ENCODE assay signal across 11 cellular contexts in the genomic region with DNA sequence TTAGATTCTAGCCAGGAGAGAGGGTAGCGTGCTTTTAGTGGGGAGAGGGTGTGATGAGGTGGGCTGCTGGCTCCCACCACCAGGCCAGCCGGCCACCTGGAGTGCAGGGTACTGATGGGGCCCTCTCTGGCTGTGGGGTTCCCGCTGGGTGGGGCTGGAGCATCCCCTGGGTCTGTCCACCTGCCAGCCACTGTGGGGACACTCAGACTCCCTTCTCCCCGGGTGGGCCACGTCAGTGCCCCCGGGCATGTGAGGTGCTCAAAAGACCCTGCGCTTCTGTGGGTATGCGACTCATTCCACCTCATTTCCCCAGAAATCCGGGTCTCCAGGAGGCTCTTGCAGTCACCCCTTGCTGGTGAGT. TPM values are rescaled to one million over a fixed set of nuclear protein-coding genes. Genes with fewer than 3 reads are reported as not detected.
"Had no signal": no experiment of that assay in that cellular context is flagged by ENCODE, and none has a peak within 500 bp of the region (broad histone marks: within the 10 kb centered on the region; RNA-seq: fewer than 3 reads in every experiment).

No MANE protein-coding gene starts in this region.

- H3K9me3 Mint-ChIP-seq: activated naive CD4-positive, alpha-beta T cell treated with anti-CD3 and anti-CD28 coated beads, Interleukin-2, amount 50 U/mL, for 72 hours; activated T-helper 1 cell treated with anti-CD3 and anti-CD28 coated beads, Interleukin-12 subunit alpha, Interleukin-12 subunit beta, Interleukin-2, Interleukin-4 antibody, amounts not matched to agents 30 ng/mL and 10 ng/mL and 1 ng/mL, durations not matched to agents 14 hours and 24 hours and 36 hours; stimulated activated naive B cell treated with anti-CD40 and anti-IgM and Interleukin-4, amounts not matched to agents 10 μg/mL and 1 μg/mL and 100 μg/mL, for 72 hours had no signal

- H3K4me3 ChIP-seq: cardiac muscle cell, esophagus squamous epithelium, pancreas, sigmoid colon, tibial artery, vagina had no signal

- H3K27ac ChIP-seq: cardiac muscle cell, esophagus squamous epithelium, pancreas, sigmoid colon, tibial artery, vagina had no signal

- H3K4me1 ChIP-seq: pancreas had no signal

- H3K9me3 ChIP-seq: esophagus squamous epithelium, pancreas, sigmoid colon, tibial artery, vagina had no signal

- H3K36me3 Mint-ChIP-seq: activated naive CD4-positive, alpha-beta T cell treated with anti-CD3 and anti-CD28 coated beads, Interleukin-2, amount 50 U/mL, for 72 hours; naive thymus-derived CD4-positive, alpha-beta T cell had no signal

- DNase-seq: esophagus squamous epithelium had no signal

- H3K27me3 ChIP-seq: cardiac muscle cell, pancreas, sigmoid colon, vagina had no signal

- H3K36me3 ChIP-seq: cardiac muscle cell, esophagus squamous epithelium, pancreas, vagina had no signal

- H3K4me3 Mint-ChIP-seq: activated T-helper 1 cell treated with anti-CD3 and anti-CD28 coated beads, Interleukin-12 subunit alpha, Interleukin-12 subunit beta, Interleukin-2, Interleukin-4 antibody, amounts not matched to agents 30 ng/mL and 10 ng/mL and 1 ng/mL, durations not matched to agents 14 hours and 24 hours and 36 hours; naive thymus-derived CD4-positive, alpha-beta T cell; stimulated activated naive B cell treated with anti-CD40 and anti-IgM and Interleukin-4, amounts not matched to agents 10 μg/mL and 1 μg/mL and 100 μg/mL, for 72 hours had no signal

- H3K27ac Mint-ChIP-seq: activated naive CD4-positive, alpha-beta T cell treated with anti-CD3 and anti-CD28 coated beads, Interleukin-2, amount 50 U/mL, for 72 hours; activated T-helper 1 cell treated with anti-CD3 and anti-CD28 coated beads, Interleukin-12 subunit alpha, Interleukin-12 subunit beta, Interleukin-2, Interleukin-4 antibody, amounts not matched to agents 30 ng/mL and 10 ng/mL and 1 ng/mL, durations not matched to agents 14 hours and 24 hours and 36 hours; stimulated activated naive B cell treated with anti-CD40 and anti-IgM and Interleukin-4, amounts not matched to agents 10 μg/mL and 1 μg/mL and 100 μg/mL, for 72 hours had no signal

RNA-seq across cellular contexts. Expression of a gene that starts 54.0 kb away (rescaled TPM):
- total RNA-seq: endothelial cell of umbilical vein had no signal
- polyA plus RNA-seq: naive thymus-derived CD4-positive, alpha-beta T cell had no signal
